ENCODE assay signal across 2 cellular contexts in the genomic region with DNA sequence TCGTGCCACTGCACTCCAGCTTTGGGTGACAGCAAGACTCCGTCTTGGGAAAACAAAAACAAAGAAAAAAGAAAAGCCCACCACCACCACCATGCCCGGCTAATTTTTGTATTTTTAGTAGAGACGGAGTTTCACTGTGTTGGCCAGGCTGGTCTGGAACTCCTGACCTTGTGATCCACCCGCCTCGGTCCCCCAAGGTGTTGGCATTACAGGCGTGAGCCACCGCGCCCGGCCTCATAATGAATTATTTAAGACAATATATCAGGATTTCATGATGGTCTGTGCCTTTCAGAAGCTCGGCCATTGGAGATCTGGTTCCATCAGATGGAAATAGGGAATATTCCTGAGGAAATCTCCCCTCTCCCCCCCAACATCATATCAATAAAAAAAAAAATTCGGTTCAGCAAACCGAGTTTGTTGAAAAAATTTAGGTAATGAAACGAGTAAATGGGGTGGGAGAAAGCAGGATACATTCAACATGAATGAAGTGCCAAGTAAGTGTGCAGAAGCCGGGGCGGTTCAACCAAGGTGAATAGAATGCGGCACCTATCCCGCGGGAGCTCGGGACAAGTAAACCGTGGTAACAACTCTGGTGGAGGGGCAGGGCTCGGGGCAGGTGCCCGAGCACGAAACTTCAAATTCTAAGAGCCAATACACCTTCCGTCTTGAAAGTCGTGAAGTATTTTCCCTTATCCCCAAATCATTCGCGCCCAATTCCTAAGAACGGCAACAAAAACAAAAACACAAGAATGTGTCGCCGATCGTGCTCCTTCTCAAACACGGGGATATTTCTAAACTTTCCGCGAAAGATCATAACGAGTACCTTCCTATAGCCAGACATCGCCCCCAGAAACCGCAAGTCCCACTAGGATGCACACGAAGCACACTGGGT.
TF ChIP-seq lines count a peak whose summit lies in the region.

No MANE protein-coding gene starts in this region.

TF ChIP-seq in IMR-90, 13 proteins besides CTCF, POLR2A, EP300 and RAD21:
- TF ChIP-seq NFE2L2 (IDR thresholded peaks at IDR 0.05; ENCODE audit: low read depth, low read length) (no peak), SMC3 (IDR thresholded peaks at IDR 0.05; ENCODE audit: low read depth, low read length) (no peak), BHLHE40 (IDR thresholded peaks at IDR 0.05; ENCODE audit: low read depth, low read length) (no peak), CEBPB (IDR thresholded peaks at IDR 0.05; ENCODE audit: low read depth, low read length) (no peak), CHD1 (IDR thresholded peaks at IDR 0.05; ENCODE audit: low read depth, low read length) (no peak), FOS (IDR thresholded peaks at IDR 0.05; ENCODE audit: low read depth, low read length) (no peak), MXI1 (IDR thresholded peaks at IDR 0.05; ENCODE audit: borderline replicate concordance, low read depth, low read length) (no peak), RCOR1 (IDR thresholded peaks at IDR 0.05; ENCODE audit: insufficient replicate concordance, low read length) (no peak), MAFK (IDR thresholded peaks at IDR 0.05; ENCODE audit: low read depth, low read length) (no peak), RFX5 (IDR thresholded peaks at IDR 0.05; ENCODE audit: low read depth, low read length) (no peak), MAZ (IDR thresholded peaks at IDR 0.05; ENCODE audit: borderline replicate concordance, low read depth, low read length) (no peak)
- TF ChIP-seq, protein P1, sequence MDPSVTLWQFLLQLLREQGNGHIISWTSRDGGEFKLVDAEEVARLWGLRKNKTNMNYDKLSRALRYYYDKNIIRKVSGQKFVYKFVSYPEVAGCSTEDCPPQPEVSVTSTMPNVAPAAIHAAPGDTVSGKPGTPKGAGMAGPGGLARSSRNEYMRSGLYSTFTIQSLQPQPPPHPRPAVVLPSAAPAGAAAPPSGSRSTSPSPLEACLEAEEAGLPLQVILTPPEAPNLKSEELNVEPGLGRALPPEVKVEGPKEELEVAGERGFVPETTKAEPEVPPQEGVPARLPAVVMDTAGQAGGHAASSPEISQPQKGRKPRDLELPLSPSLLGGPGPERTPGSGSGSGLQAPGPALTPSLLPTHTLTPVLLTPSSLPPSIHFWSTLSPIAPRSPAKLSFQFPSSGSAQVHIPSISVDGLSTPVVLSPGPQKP (IDR thresholded peaks at IDR 0.05; ENCODE audit: borderline replicate concordance, low read depth, low read length) = no peak
- TF ChIP-seq, protein P2, sequence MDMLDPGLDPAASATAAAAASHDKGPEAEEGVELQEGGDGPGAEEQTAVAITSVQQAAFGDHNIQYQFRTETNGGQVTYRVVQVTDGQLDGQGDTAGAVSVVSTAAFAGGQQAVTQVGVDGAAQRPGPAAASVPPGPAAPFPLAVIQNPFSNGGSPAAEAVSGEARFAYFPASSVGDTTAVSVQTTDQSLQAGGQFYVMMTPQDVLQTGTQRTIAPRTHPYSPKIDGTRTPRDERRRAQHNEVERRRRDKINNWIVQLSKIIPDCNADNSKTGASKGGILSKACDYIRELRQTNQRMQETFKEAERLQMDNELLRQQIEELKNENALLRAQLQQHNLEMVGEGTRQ (IDR thresholded peaks at IDR 0.05; ENCODE audit: low read depth, low read length) = no peak

TF ChIP-seq in GM12878, 131 proteins besides CTCF, POLR2A, EP300 and RAD21:
- TF ChIP-seq ATF7 (IDR thresholded peaks at IDR 0.05; ENCODE audit: low read depth) (no peak), CBFB (IDR thresholded peaks at IDR 0.05; ENCODE audit: low read depth) (peak; percentile 59; the same call in 1 of the 2 replicates), SPI1 (IDR thresholded peaks at IDR 0.05; ENCODE audit: borderline replicate concordance, insufficient read depth, low read depth, low read length) (no peak), TCF12 (IDR thresholded peaks at IDR 0.05; ENCODE audit: low read depth, low read length) (no peak), NFYA (IDR thresholded peaks at IDR 0.05; ENCODE audit: borderline replicate concordance, low read depth, low read length) (no peak), RUNX3 (IDR thresholded peaks at IDR 0.05; ENCODE audit: low read length) (peak; percentile 88), CHD1 (IDR thresholded peaks at IDR 0.05; ENCODE audit: low read depth, low read length) (no peak)
- TF ChIP-seq, protein P3, sequence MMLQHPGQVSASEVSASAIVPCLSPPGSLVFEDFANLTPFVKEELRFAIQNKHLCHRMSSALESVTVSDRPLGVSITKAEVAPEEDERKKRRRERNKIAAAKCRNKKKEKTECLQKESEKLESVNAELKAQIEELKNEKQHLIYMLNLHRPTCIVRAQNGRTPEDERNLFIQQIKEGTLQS (IDR thresholded peaks at IDR 0.05; ENCODE audit: borderline replicate concordance, extremely low read depth, low read depth, low read length) = no peak
